12 cellular contexts compared by ENCODE assay signal in genomic region chr22:39147335-39148023, GRCh38. TPM values are rescaled to one million over a fixed set of nuclear protein-coding genes. Genes with fewer than 3 reads are reported as not detected.
DNase-seq lines count a peak whose midpoint lies in the region; ATAC-seq, FAIRE-seq and TF ChIP-seq lines count a peak whose summit lies in the region.
"Had no signal": no experiment of that assay in that cellular context is flagged by ENCODE, and none has a peak within 500 bp of the region (broad histone marks: within the 10 kb centered on the region; RNA-seq: fewer than 3 reads in every experiment).

No MANE protein-coding gene starts in this region.

- H3K23me2 ChIP-seq in H1 (ENCODE audit: low read depth, low read length) = peaks cover 15% of the 10 kb centered on the region; the same call in 1 of the 2 replicates

- H2BK15ac ChIP-seq in H1 (ENCODE audit: low read length) = 0 out of 2 replicates have a peak overlapping the region, but pooled peaks have one; percentile 95

- H4K20me1 ChIP-seq in H1 (replicated peaks in 1 of 2; ENCODE audit: control insufficient read depth in 1 of 2, insufficient read depth in 2 of 2, low read length in 2 of 2) = no peaks in the 10 kb centered on the region

- H2AFZ ChIP-seq in H1 (ENCODE audit: low read length) = no peak overlapping the region

- no peaks in the 10 kb centered on the region for H3K27me3 ChIP-seq in left ventricle myocardium inferior (ENCODE audit: low read depth)
- H3K27me3 ChIP-seq in H1 (replicated peaks in 1 of 4; ENCODE audit: control insufficient read depth in 3 of 4, extremely low read depth in 1 of 4, insufficient read depth in 3 of 4, low read length in 3 of 4) = no peaks in the 10 kb centered on the region; a peak in 1 of 7 replicates
- H3K27me3 ChIP-seq in ovary = no peaks in the 10 kb centered on the region
- no peaks in the 10 kb centered on the region for H3K27me3 ChIP-seq in vagina

- H3K23ac ChIP-seq in H1 (ENCODE audit: insufficient read length) = no peak overlapping the region

- no peak overlapping the region for H3K18ac ChIP-seq in H1 (ENCODE audit: extremely low read depth, low read length)

- no peak overlapping the region for H2BK20ac ChIP-seq in H1 (ENCODE audit: low read length)

- H2BK120ac ChIP-seq in H1 (replicated peaks; ENCODE audit: low read depth, low read length) = no peak overlapping the region

- DNase-seq in left ventricle myocardium inferior = no peak
- DNase-seq in left cardiac atrium = no peak
- no peak for DNase-seq in H1 (ENCODE audit: low read depth in 1 of 2, low spot score in 2 of 2)
- DNase-seq in ovary = peak in 1 of 5 donors; percentile 26
- no peak for DNase-seq in vagina (ENCODE audit: extremely low spot score in 2 of 2)
- no peak for DNase-seq in HuH-7 (ENCODE audit: low spot score)
- DNase-seq in GM03348 (ENCODE audit: low spot score) = no peak
- DNase-seq: NCI-H82 had no signal

- peak overlapping the region; percentile 90 for H2BK12ac ChIP-seq in H1 (ENCODE audit: low read depth, low read length)

- CTCF ChIA-PET in H1 (lab: Charles Lee; ENCODE audit: partially characterized antibody) = interaction anchor here (1.3 to 3.5 kb wide), 7 partner anchors 23 to 277 kb away, joined by 3 to 16 read pairs (median 4); no protein-coding TSS in a partner anchor

- H3K9ac ChIP-seq in H1 (replicated peaks in 1 of 4; ENCODE audit: extremely low read depth in 1 of 4, low read depth in 3 of 4, low read length in 3 of 4) = no peak overlapping the region
- H3K9ac ChIP-seq: BLaER1 had no signal

- H2BK5ac ChIP-seq in H1 (ENCODE audit: low read depth, low read length) = peak overlapping the region; percentile 78; the same call in 1 of the 2 replicates

- H3K9me3 ChIP-seq in left ventricle myocardium inferior (replicated peaks) (no peaks in the 10 kb centered on the region), H1 (ENCODE audit: insufficient read depth in 2 of 2, low read depth in 1 of 2, low read length in 1 of 2) (no peaks in the 10 kb centered on the region), ovary (no peaks in the 10 kb centered on the region), vagina (no peaks in the 10 kb centered on the region)
- H3K9me3 ChIP-seq: BLaER1 had no signal

- ATAC-seq in left cardiac atrium = no peak
- no peak for ATAC-seq in GM18511 (IDR thresholded peaks at IDR 0.05; ENCODE audit: unreplicated experiment)

- H3K4ac ChIP-seq in H1 (replicated peaks; ENCODE audit: insufficient read length, low read depth, low read length) = no peak overlapping the region

- no peak for TF ChIP-seq POLR2A in H1 (IDR thresholded peaks at IDR 0.05; ENCODE audit: control extremely low read depth in 1 of 2, low read depth in 2 of 2, low read length in 2 of 2)
- no peak for TF ChIP-seq POLR2A in ovary (IDR thresholded peaks at IDR 0.05)
- no peak for TF ChIP-seq POLR2A in vagina (IDR thresholded peaks at IDR 0.05)

- H3K56ac ChIP-seq in H1 (replicated peaks; ENCODE audit: insufficient read length, low read depth, low read length) = no peak overlapping the region

- FAIRE-seq in H1 (lab: Jason Lieb, UNC) = no peak
- FAIRE-seq: G401.6 had no signal

- intact Hi-C loops in left ventricle myocardium inferior (cut with micrococcal nuclease) = no loop called here
- intact Hi-C loops in left cardiac atrium (cut with DNase I) = no loop called here
- intact Hi-C loops in ovary (cut with DNase I) = no loop called here
- intact Hi-C loops in vagina (cut with DNase I) = no loop called here

- no peak overlapping the region for H3K4me2 ChIP-seq in H1 (ENCODE audit: insufficient read depth in 1 of 2, low read depth in 2 of 2, low read length in 2 of 2)
- H3K4me2 ChIP-seq: BLaER1 had no signal

- H3K36me3 ChIP-seq in left ventricle myocardium inferior (peaks cover 19% of the 10 kb centered on the region), H1 (ENCODE audit: control insufficient read depth in 2 of 4, insufficient read depth in 4 of 4, low read length in 3 of 4) (no peaks in the 10 kb centered on the region), ovary (no peaks in the 10 kb centered on the region), vagina (no peaks in the 10 kb centered on the region)

- no peak overlapping the region for H3K4me3 ChIP-seq in left ventricle myocardium inferior
- no peak overlapping the region for H3K4me3 ChIP-seq in H1 (ENCODE audit: extremely low read depth in 1 of 4, insufficient read depth in 2 of 4, low read depth in 3 of 4, low read length in 4 of 4)
- H3K4me3 ChIP-seq in ovary = no peak overlapping the region
- H3K4me3 ChIP-seq in vagina = no peak overlapping the region
- H3K4me3 ChIP-seq: BLaER1 had no signal

- POLR2A ChIA-PET in H1 (lab: Charles Lee; ENCODE audit: partially characterized antibody) = interaction anchor here (0.7 to 0.9 kb wide), 2 partner anchors 158 to 175 kb away, joined by 3 to 4 read pairs; no protein-coding TSS in a partner anchor

- H3K4me1 ChIP-seq in left ventricle myocardium inferior = peaks cover 92% of the 10 kb centered on the region
- peaks cover 12 to 38% (median 25%) of the 10 kb centered on the region in 4 experiments for H3K4me1 ChIP-seq in H1 (replicated peaks in 1 of 4; ENCODE audit: control insufficient read depth in 3 of 4, insufficient read depth in 4 of 4, low read length in 3 of 4)
- H3K4me1 ChIP-seq in ovary (ENCODE audit: insufficient read depth) = peaks cover 27% of the 10 kb centered on the region
- peaks cover 77% of the 10 kb centered on the region for H3K4me1 ChIP-seq in vagina

- 85% methylated on average over 5 of the region's 5 CpGs; no CpG with 5 or more reads in 1 of the 2 experiments for WGBS in H1 (ENCODE audit: extremely low coverage in 1 of 2, insufficient coverage in 1 of 2, insufficient read length in 1 of 2, insufficient replicate concordance in 2 of 2, low coverage in 1 of 2, low lambda C conversion rate in 2 of 2, missing lambda C conversion rate in 1 of 2), 2 experiments
- WGBS in ovary, 3 donors = 70 to 75% (median 72%) methylated on average over 4 to 5 of the region's 5 CpGs

- no peak overlapping the region for H4K91ac ChIP-seq in H1 (replicated peaks; ENCODE audit: insufficient read length, low read length)

- no peak overlapping the region for H4K5ac ChIP-seq in H1 (ENCODE audit: insufficient read length, low read depth, low read length)

- peak overlapping the region; percentile 97 for H3K27ac ChIP-seq in left ventricle myocardium inferior (replicated peaks)
- H3K27ac ChIP-seq in H1 (ENCODE audit: low read depth, low read length) = no peak overlapping the region
- H3K27ac ChIP-seq in ovary = peak overlapping the region; percentile 93 to 97
- peak overlapping the region; percentile 99 for H3K27ac ChIP-seq in vagina
- H3K27ac ChIP-seq: BLaER1 had no signal

- no peaks in the 10 kb centered on the region for H3K79me2 ChIP-seq in H1 (ENCODE audit: control insufficient read depth in 1 of 2, insufficient read depth in 2 of 2, low read length in 2 of 2)

- H3K14ac ChIP-seq in H1 (ENCODE audit: insufficient read length) = no peak overlapping the region

- H3K79me1 ChIP-seq in H1 (ENCODE audit: low read depth, low read length) = no peaks in the 10 kb centered on the region; the same call in 1 of the 2 replicates

- no peak for TF ChIP-seq EP300 in H1 (IDR thresholded peaks at IDR 0.05; ENCODE audit: borderline replicate concordance in 1 of 2, low read depth in 2 of 2, low read length in 2 of 2)
- no peak for TF ChIP-seq EP300 in ovary (IDR thresholded peaks at IDR 0.05)

- H4K8ac ChIP-seq in H1 (ENCODE audit: extremely low read depth, insufficient read depth, low read length) = no peak overlapping the region

- TF ChIP-seq CTCF in left ventricle myocardium inferior (IDR thresholded peaks at IDR 0.05; ENCODE audit: borderline replicate concordance) (no peak), H1 (IDR thresholded peaks at IDR 0.05; ENCODE audit: control extremely low read depth in 1 of 3, insufficient read depth in 1 of 3, low read depth in 1 of 3, low read length in 3 of 3) (no peak), ovary (IDR thresholded peaks at IDR 0.05) (no peak), vagina (IDR thresholded peaks at IDR 0.05) (no peak)

- peak overlapping the region; percentile 53; the same call in 1 of the 2 replicates for H2AK5ac ChIP-seq in H1 (ENCODE audit: low read depth, low read length)

- TF ChIP-seq RAD21 in H1 (IDR thresholded peaks at IDR 0.05 in 1 of 2, conservative IDR thresholded peaks at IDR 0.05 in 1 of 2; ENCODE audit: low read depth in 2 of 2, low read length in 2 of 2) = no peak

RNA-seq across cellular contexts. Expression of gene CBX7, which starts 5.0 kb away (rescaled TPM):
- total RNA-seq in left ventricle myocardium inferior (85.4 TPM), left cardiac atrium (10 to 100 TPM; 54.5 to 63.7 TPM), ovary (100 to 1,000 TPM in 1 of 7 donors, 10 to 100 TPM in 6; 47.2 to 107 (median 84.9) TPM), vagina (98.0 TPM)
- 8.7 TPM in 2 replicates for total RNA-seq in H1 (2021; fragmentation: NEBNext Ultra II Directional; extraction: Animal tissue kit (Norgen Biotek cat#: 25700))
- polyA plus RNA-seq in H1 (2011; rRNA removed) (6.9 and 12.3 TPM in 2 replicates), ovary (10 to 100 TPM; 40.7 to 96.9 TPM)
- polyA plus RNA-seq in H1 (2011; cell fraction: cytosol; rRNA removed) = 9.2 TPM
- 15.9 TPM for polyA plus RNA-seq in H1 (2011; cell fraction: nucleus; rRNA removed)
- polyA plus RNA-seq in H1 (2012, experiment 1 of 2) = 5.4 to 9.5 TPM (median 8.5 TPM) in 4 replicates
- polyA plus RNA-seq in H1 (2012, experiment 2 of 2) = 7.8 TPM
- polyA plus RNA-seq in H1 (2013, experiment 1 of 2) = 5.7 TPM
- polyA plus RNA-seq in H1 (2013, experiment 2 of 2) = 5.9 TPM
- 5.8 and 8.3 TPM in 2 replicates for polyA minus RNA-seq in H1 (2011; rRNA and poly(A)+ RNA removed)
- 5.1 TPM for polyA minus RNA-seq in H1 (2011; cell fraction: cytosol; rRNA and poly(A)+ RNA removed)
- polyA minus RNA-seq in H1 (2011; cell fraction: nucleus; rRNA and poly(A)+ RNA removed) = 7.3 TPM

RNA-seq across cellular contexts. Expression of gene APOBEC3H, which starts 50.4 kb away (rescaled TPM):
- 0.41 TPM for total RNA-seq in left ventricle myocardium inferior
- total RNA-seq in left cardiac atrium = under 1 TPM in 1 of 2 donors, not detected in 1; 0.35 TPM
- 0.47 and 0.48 TPM in 2 replicates for total RNA-seq in H1 (2021; fragmentation: NEBNext Ultra II Directional; extraction: Animal tissue kit (Norgen Biotek cat#: 25700))
- 0.52 and 0.56 TPM in 2 replicates for polyA plus RNA-seq in H1 (2011; rRNA removed)
- polyA plus RNA-seq in H1 (2011; cell fraction: cytosol; rRNA removed) = 0.45 TPM
- 0.58 TPM for polyA plus RNA-seq in H1 (2011; cell fraction: nucleus; rRNA removed)
- polyA plus RNA-seq in H1 (2012, experiment 1 of 2) = 0.44 to 1.3 TPM (median 0.92 TPM) in 3 of 4 replicates, not detected in the other
- polyA plus RNA-seq in H1 (2012, experiment 2 of 2) = 0.63 TPM
- 0.65 TPM for polyA plus RNA-seq in H1 (2013, experiment 1 of 2)
- polyA plus RNA-seq in H1 (2013, experiment 2 of 2) = 0.66 TPM
- polyA minus RNA-seq in H1 (2011; rRNA and poly(A)+ RNA removed) = 1.4 and 1.8 TPM in 2 replicates
- not detected for polyA minus RNA-seq in H1 (2011; cell fraction: cytosol; rRNA and poly(A)+ RNA removed)
- polyA minus RNA-seq in H1 (2011; cell fraction: nucleus; rRNA and poly(A)+ RNA removed) = not detected
- under 1 TPM in 2 of 7 donors, not detected in 5; 0.23 to 0.31 TPM for total RNA-seq in ovary
- polyA plus RNA-seq in ovary = under 1 TPM in 1 of 2 donors, not detected in 1; 0.97 TPM
- total RNA-seq in vagina = not detected
- total RNA-seq: HT-29 had no signal
